Comparison of ENCODE assay signal across 11 cellular contexts in genomic region chr17:50183439-50184001, GRCh38. TPM values are rescaled to one million over a fixed set of nuclear protein-coding genes. Genes with fewer than 3 reads are reported as not detected.
DNase-seq lines count a peak whose midpoint lies in the region; ATAC-seq and TF ChIP-seq lines count a peak whose summit lies in the region.
"Had no signal": no experiment of that assay in that cellular context is flagged by ENCODE, and none has a peak within 500 bp of the region (broad histone marks: within the 10 kb centered on the region; RNA-seq: fewer than 3 reads in every experiment).

No MANE protein-coding gene starts in this region.

- peaks cover 94% of the 10 kb centered on the region for H3F3A ChIP-seq in SK-N-SH (replicated peaks; ENCODE audit: insufficient read depth)

- no peak for DNase-seq in activated CD4-positive, alpha-beta memory T cell treated with anti-CD3 and anti-CD28 coated beads, Interleukin-2, amount 10 ng/mL, durations not matched to agents 7 days and 5 days
- no peak for DNase-seq in activated CD4-positive, alpha-beta memory T cell treated with anti-CD3 and anti-CD28 coated beads for 36 hours
- no peak for DNase-seq in SK-N-SH
- DNase-seq in tibial artery, result no peak
- no peak for DNase-seq in cerebellar nuclear complex (lab: John Stamatoyannopoulos, UW)
- no peak for DNase-seq in COLO668 (lab: John Stamatoyannopoulos, UW; ENCODE audit: unreplicated experiment)
- DNase-seq: activated gamma-delta T cell had no signal

- no peak overlapping the region for H2AFZ ChIP-seq in SK-N-SH (ENCODE audit: low read depth)

- H3K27me3 ChIP-seq in SK-N-SH (ENCODE audit: insufficient read depth) (no peaks in the 10 kb centered on the region), gastroesophageal sphincter (no peaks in the 10 kb centered on the region), tibial artery (no peaks in the 10 kb centered on the region)

- H3K36me3 ChIP-seq in SK-N-SH (replicated peaks in 1 of 2; ENCODE audit: control insufficient read depth in 1 of 2, insufficient read depth in 2 of 2, low read length in 1 of 2) (peaks cover 43 to 45% of the 10 kb centered on the region in 2 experiments), gastroesophageal sphincter (peaks cover 0 to 34% of the 10 kb centered on the region in 2 donors), tibial artery (peaks cover 32% of the 10 kb centered on the region in 3 donors)

- TF ChIP-seq RAD21 in SK-N-SH (IDR thresholded peaks at IDR 0.05; ENCODE audit: low read length), result no peak

- ATAC-seq in gastroesophageal sphincter, result no peak
- ATAC-seq in HG02981 (IDR thresholded peaks at IDR 0.05; ENCODE audit: unreplicated experiment), result no peak

- intact Hi-C loops in activated CD4-positive, alpha-beta memory T cell treated with anti-CD3 and anti-CD28 coated beads for 36 hours (cut with micrococcal nuclease), result no loop called here
- intact Hi-C loops in tibial artery (cut with DNase I; ENCODE audit: low total_unique reads), result no loop called here

- H3K9ac ChIP-seq in SK-N-SH, result no peak overlapping the region

- H3K9me3 ChIP-seq in SK-N-SH (no peaks in the 10 kb centered on the region), gastroesophageal sphincter (no peaks in the 10 kb centered on the region), tibial artery (no peaks in the 10 kb centered on the region)

- no peaks in the 10 kb centered on the region for H3K36me3 Mint-ChIP-seq in activated CD4-positive, alpha-beta memory T cell treated with anti-CD3 and anti-CD28 coated beads, Interleukin-2, amount 10 ng/mL, durations not matched to agents 7 days and 5 days (ENCODE audit: low read depth)
- H3K36me3 Mint-ChIP-seq in activated CD4-positive, alpha-beta memory T cell treated with anti-CD3 and anti-CD28 coated beads for 36 hours, result no peaks in the 10 kb centered on the region

- peaks cover 5 to 22% of the 10 kb centered on the region in 2 experiments; a peak in 1 of 4 replicates for H3K4me1 ChIP-seq in SK-N-SH (ENCODE audit: control insufficient read depth in 1 of 2, insufficient read depth in 2 of 2, low read depth in 1 of 2, low read length in 1 of 2)
- H3K4me1 ChIP-seq in gastroesophageal sphincter, result peaks cover 3 to 58% (median 15%) of the 10 kb centered on the region in 3 donors
- peaks cover 0 to 55% (median 40%) of the 10 kb centered on the region in 4 donors for H3K4me1 ChIP-seq in tibial artery

- H3K27ac Mint-ChIP-seq in activated CD4-positive, alpha-beta memory T cell treated with anti-CD3 and anti-CD28 coated beads, Interleukin-2, amount 10 ng/mL, durations not matched to agents 7 days and 5 days, result no peak overlapping the region
- no peak overlapping the region for H3K27ac Mint-ChIP-seq in activated CD4-positive, alpha-beta memory T cell treated with anti-CD3 and anti-CD28 coated beads for 36 hours

- peaks cover 3% of the 10 kb centered on the region; the same call in 1 of the 2 replicates for H3K79me2 ChIP-seq in SK-N-SH (ENCODE audit: insufficient read depth)

- POLR2A ChIA-PET in activated CD4-positive, alpha-beta memory T cell treated with anti-CD3 and anti-CD28 coated beads, Interleukin-2, amount 10 ng/mL, durations not matched to agents 7 days and 5 days (lab: Charles Lee), result no interaction called here
- POLR2A ChIA-PET in activated CD4-positive, alpha-beta memory T cell treated with anti-CD3 and anti-CD28 coated beads for 36 hours (lab: Charles Lee), result no interaction called here
- POLR2A ChIA-PET in SK-N-SH (lab: Yijun Ruan, JAX), result no interaction called here

- no peak for TF ChIP-seq CTCF in SK-N-SH (IDR thresholded peaks at IDR 0.05)
- no peak for TF ChIP-seq CTCF in gastroesophageal sphincter (IDR thresholded peaks at IDR 0.05)
- no peak for TF ChIP-seq CTCF in tibial artery (IDR thresholded peaks at IDR 0.05)

- H3K4me3 ChIP-seq in SK-N-SH (ENCODE audit: low read depth in 2 of 2, low read length in 1 of 2) (no peak overlapping the region), gastroesophageal sphincter (no peak overlapping the region), tibial artery (no peak overlapping the region)

- no peaks in the 10 kb centered on the region for H3K9me2 ChIP-seq in SK-N-SH

- H3K4me3 Mint-ChIP-seq in activated CD4-positive, alpha-beta memory T cell treated with anti-CD3 and anti-CD28 coated beads, Interleukin-2, amount 10 ng/mL, durations not matched to agents 7 days and 5 days, result peak overlapping the region; percentile 48
- no peak overlapping the region for H3K4me3 Mint-ChIP-seq in activated CD4-positive, alpha-beta memory T cell treated with anti-CD3 and anti-CD28 coated beads for 36 hours

- 85% methylated on average over 11 of the region's 11 CpGs for WGBS in SK-N-SH (ENCODE audit: low lambda C conversion rate)
- WGBS in gastroesophageal sphincter (ENCODE audit: low coverage in 1 of 2), 2 donors, result 14 to 30% methylated on average over 2 to 3 of the region's 11 CpGs

- TF ChIP-seq EP300 in SK-N-SH (IDR thresholded peaks at IDR 0.05; ENCODE audit: borderline replicate concordance in 1 of 2, low read depth in 1 of 2, low read length in 1 of 2), result no peak
- TF ChIP-seq EP300 in gastroesophageal sphincter (IDR thresholded peaks at IDR 0.05), result no peak

- CTCF ChIA-PET in activated CD4-positive, alpha-beta memory T cell treated with anti-CD3 and anti-CD28 coated beads, Interleukin-2, amount 10 ng/mL, durations not matched to agents 7 days and 5 days (lab: Charles Lee), result no interaction called here
- CTCF ChIA-PET in activated CD4-positive, alpha-beta memory T cell treated with anti-CD3 and anti-CD28 coated beads for 36 hours (lab: Charles Lee), result interaction anchor here (1.1 kb wide), 1 partner anchor 14 kb away, joined by 3 read pairs; no protein-coding TSS in a partner anchor
- CTCF ChIA-PET in SK-N-SH (lab: Yijun Ruan, JAX), result interaction anchor here (0.9 to 4.0 kb wide), 6 partner anchors 9 to 85 kb away, joined by 3 to 31 read pairs (median 6); partner anchors contain the start of gene COL1A1

- H3K4me1 Mint-ChIP-seq in activated CD4-positive, alpha-beta memory T cell treated with anti-CD3 and anti-CD28 coated beads, Interleukin-2, amount 10 ng/mL, durations not matched to agents 7 days and 5 days, result peaks cover 21% of the 10 kb centered on the region
- H3K4me1 Mint-ChIP-seq in activated CD4-positive, alpha-beta memory T cell treated with anti-CD3 and anti-CD28 coated beads for 36 hours (ENCODE audit: low read depth), result peaks cover 11% of the 10 kb centered on the region

- H3K4me2 ChIP-seq in SK-N-SH, result no peak overlapping the region

- TF ChIP-seq POLR2A in gastroesophageal sphincter (IDR thresholded peaks at IDR 0.05), result no peak

- H3K27ac ChIP-seq in SK-N-SH (ENCODE audit: low read depth in 2 of 2, low read length in 1 of 2) (peak overlapping the region in 1 of 2 experiments; percentile 100; a peak in 2 of 4 replicates), gastroesophageal sphincter (peak overlapping the region in 3 of 4 donors; percentile 81 to 87 (median 82)), tibial artery (peak overlapping the region; percentile 98 to 99)

- H4K20me1 ChIP-seq in SK-N-SH (ENCODE audit: insufficient read depth), result peaks cover 70% of the 10 kb centered on the region

- H3K9me3 Mint-ChIP-seq in activated CD4-positive, alpha-beta memory T cell treated with anti-CD3 and anti-CD28 coated beads, Interleukin-2, amount 10 ng/mL, durations not matched to agents 7 days and 5 days, result no peaks in the 10 kb centered on the region
- H3K9me3 Mint-ChIP-seq in activated CD4-positive, alpha-beta memory T cell treated with anti-CD3 and anti-CD28 coated beads for 36 hours, result no peaks in the 10 kb centered on the region

- H3K27me3 Mint-ChIP-seq in activated CD4-positive, alpha-beta memory T cell treated with anti-CD3 and anti-CD28 coated beads, Interleukin-2, amount 10 ng/mL, durations not matched to agents 7 days and 5 days, result peaks cover 12% of the 10 kb centered on the region
- H3K27me3 Mint-ChIP-seq in activated CD4-positive, alpha-beta memory T cell treated with anti-CD3 and anti-CD28 coated beads for 36 hours, result no peaks in the 10 kb centered on the region

RNA-seq across cellular contexts. Expression of gene SGCA, which starts 17.7 kb away (rescaled TPM):
- total RNA-seq in activated CD4-positive, alpha-beta memory T cell treated with anti-CD3 and anti-CD28 coated beads, Interleukin-2, amount 10 ng/mL, durations not matched to agents 7 days and 5 days, result under 1 TPM in 1 of 2 experiments, not detected in 1; 0.30 TPM
- under 1 TPM in 1 of 2 experiments, not detected in 1; 0.59 TPM for total RNA-seq in activated CD4-positive, alpha-beta memory T cell treated with anti-CD3 and anti-CD28 coated beads for 36 hours
- polyA plus RNA-seq in SK-N-SH (2012; rRNA removed), result 0.29 TPM in 1 of 2 replicates, not detected in the other
- polyA plus RNA-seq in SK-N-SH (2012; cell fraction: cytosol; rRNA removed), result 0.04 and 0.07 TPM in 2 replicates
- polyA plus RNA-seq in SK-N-SH (2012; cell fraction: nucleus; rRNA removed), result 0.11 and 0.15 TPM in 2 replicates
- 100 to 1,000 TPM in 2 of 4 donors, 10 to 100 TPM in 2; 58.1 to 145 (median 93.4) TPM for total RNA-seq in gastroesophageal sphincter
- total RNA-seq: glomerular endothelial cell, RPMI7951 had no signal

RNA-seq across cellular contexts. Expression of gene COL1A1, which starts 17.9 kb away (rescaled TPM):
- under 1 TPM; 0.50 to 0.55 TPM for total RNA-seq in activated CD4-positive, alpha-beta memory T cell treated with anti-CD3 and anti-CD28 coated beads, Interleukin-2, amount 10 ng/mL, durations not matched to agents 7 days and 5 days
- 1 to 10 TPM; 2.3 to 3.7 TPM for total RNA-seq in activated CD4-positive, alpha-beta memory T cell treated with anti-CD3 and anti-CD28 coated beads for 36 hours
- 265 and 1,461 TPM in 2 replicates for polyA plus RNA-seq in SK-N-SH (2012; rRNA removed)
- polyA plus RNA-seq in SK-N-SH (2012; cell fraction: cytosol; rRNA removed), result 757 and 1,045 TPM in 2 replicates
- 2,732 and 4,628 TPM in 2 replicates for polyA plus RNA-seq in SK-N-SH (2012; cell fraction: nucleus; rRNA removed)
- total RNA-seq in gastroesophageal sphincter, result 10 to 100 TPM; 14.6 to 92.9 (median 69.7) TPM

RNA-seq across cellular contexts. Expression of gene PPP1R9B, which starts 33.0 kb away (rescaled TPM):
- 100 to 1,000 TPM; 136 to 137 TPM for total RNA-seq in activated CD4-positive, alpha-beta memory T cell treated with anti-CD3 and anti-CD28 coated beads, Interleukin-2, amount 10 ng/mL, durations not matched to agents 7 days and 5 days
- 10 to 100 TPM; 84.3 to 86.1 TPM for total RNA-seq in activated CD4-positive, alpha-beta memory T cell treated with anti-CD3 and anti-CD28 coated beads for 36 hours
- polyA plus RNA-seq in SK-N-SH (2012; rRNA removed), result 26.9 and 35.2 TPM in 2 replicates
- polyA plus RNA-seq in SK-N-SH (2012; cell fraction: cytosol; rRNA removed), result 19.8 and 24.9 TPM in 2 replicates
- polyA plus RNA-seq in SK-N-SH (2012; cell fraction: nucleus; rRNA removed), result 65.0 and 65.1 TPM in 2 replicates
- 10 to 100 TPM; 23.3 to 38.1 (median 30.8) TPM for total RNA-seq in gastroesophageal sphincter

RNA-seq across cellular contexts. Expression of gene SAMD14, which starts 53.6 kb away (rescaled TPM):
- 1 to 10 TPM in 1 of 2 experiments, under 1 TPM in 1; 0.68 to 1.3 TPM for total RNA-seq in activated CD4-positive, alpha-beta memory T cell treated with anti-CD3 and anti-CD28 coated beads, Interleukin-2, amount 10 ng/mL, durations not matched to agents 7 days and 5 days
- total RNA-seq in activated CD4-positive, alpha-beta memory T cell treated with anti-CD3 and anti-CD28 coated beads for 36 hours, result 1 to 10 TPM; 3.4 to 3.7 TPM
- polyA plus RNA-seq in SK-N-SH (2012; rRNA removed), result 2.8 and 3.4 TPM in 2 replicates
- polyA plus RNA-seq in SK-N-SH (2012; cell fraction: cytosol; rRNA removed), result 1.2 and 2.0 TPM in 2 replicates
- 12.4 and 16.5 TPM in 2 replicates for polyA plus RNA-seq in SK-N-SH (2012; cell fraction: nucleus; rRNA removed)
- total RNA-seq in gastroesophageal sphincter, result 1 to 10 TPM; 1.3 to 2.8 (median 2.3) TPM

Comparison
In these comparisons a context has a peak if more than half of its experiments do, and no peak if none do; other contexts are left out.
1. RNA of gene SGCA, which starts 17.7 kb away (total RNA-seq): 58.1 to 145 TPM in gastroesophageal sphincter; 0.59 TPM in activated CD4-positive, alpha-beta memory T cell treated with anti-CD3 and anti-CD28 coated beads for 36 hours and 0.30 TPM in activated CD4-positive, alpha-beta memory T cell treated with anti-CD3 and anti-CD28 coated beads, Interleukin-2, amount 10 ng/mL, durations not matched to agents 7 days and 5 days; every median in the first group is over 10 times any median in the second.